ENCODE assay signal across 26 cellular contexts in the genomic region with DNA sequence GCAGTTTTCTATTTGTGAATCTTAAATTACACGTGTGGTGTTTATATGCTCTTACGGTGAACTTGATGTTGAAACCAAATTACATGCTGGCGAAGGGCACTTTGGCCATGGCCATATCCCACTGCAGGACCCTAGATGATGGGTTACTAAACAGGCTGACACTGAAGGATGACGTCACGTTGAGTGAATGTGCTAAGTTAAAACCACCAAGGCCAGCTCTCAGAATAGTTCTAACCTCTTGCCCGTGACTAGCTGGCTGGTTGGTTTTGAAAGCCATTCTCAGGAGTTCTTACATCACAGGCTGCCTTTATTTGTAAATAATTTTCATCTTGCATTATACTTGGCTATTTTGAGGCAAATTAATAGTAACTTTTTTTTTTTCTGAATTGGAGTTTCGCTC. TPM values are rescaled to one million over a fixed set of nuclear protein-coding genes. Genes with fewer than 3 reads are reported as not detected.
DNase-seq lines count a peak whose midpoint lies in the region; ATAC-seq and TF ChIP-seq lines count a peak whose summit lies in the region.
"Had no signal": no experiment of that assay in that cellular context is flagged by ENCODE, and none has a peak within 500 bp of the region (broad histone marks: within the 10 kb centered on the region; RNA-seq: fewer than 3 reads in every experiment).

No MANE protein-coding gene starts in this region.

- POLR2A ChIA-PET in activated CD4-positive, alpha-beta memory T cell treated with anti-CD3 and anti-CD28 coated beads for 36 hours (lab: Charles Lee), result no interaction called here
- POLR2A ChIA-PET in activated CD4-positive, alpha-beta memory T cell treated with anti-CD3 and anti-CD28 coated beads, Interleukin-2, amount 10 ng/mL, durations not matched to agents 7 days and 5 days (lab: Charles Lee), result interaction anchor here (1.6 kb wide), 1 partner anchor 15 kb away, joined by 3 read pairs; no protein-coding TSS in a partner anchor

- H3K4me3 Mint-ChIP-seq in activated CD4-positive, alpha-beta memory T cell treated with anti-CD3 and anti-CD28 coated beads for 36 hours, result no peak overlapping the region
- no peak overlapping the region for H3K4me3 Mint-ChIP-seq in activated CD4-positive, alpha-beta memory T cell treated with anti-CD3 and anti-CD28 coated beads, Interleukin-2, amount 10 ng/mL, durations not matched to agents 7 days and 5 days
- no peak overlapping the region for H3K4me3 Mint-ChIP-seq in HFFc6
- H3K4me3 Mint-ChIP-seq: dendritic cell treated with granulocyte-macrophage colony-stimulating factor and Interleukin-4, amounts not matched to agents 40 ng/mL and 50 ng/mL, for 4 days; endodermal cell; T-helper 1 cell treated with Interleukin-12 subunit alpha and Interleukin-12 subunit beta and Interleukin-4 antibody, amounts not matched to agents 30 μg/mL and 1 μg/mL, for 36 hours had no signal

- no peaks in the 10 kb centered on the region for H3K9me3 Mint-ChIP-seq in activated CD4-positive, alpha-beta memory T cell treated with anti-CD3 and anti-CD28 coated beads for 36 hours
- H3K9me3 Mint-ChIP-seq in activated CD4-positive, alpha-beta memory T cell treated with anti-CD3 and anti-CD28 coated beads, Interleukin-2, amount 10 ng/mL, durations not matched to agents 7 days and 5 days, result no peaks in the 10 kb centered on the region
- H3K9me3 Mint-ChIP-seq in HFFc6, result no peaks in the 10 kb centered on the region
- H3K9me3 Mint-ChIP-seq: activated naive CD4-positive, alpha-beta T cell treated with anti-CD3 and anti-CD28 coated beads, Interleukin-2, amount 50 U/mL, for 72 hours; dendritic cell treated with granulocyte-macrophage colony-stimulating factor and Interleukin-4, amounts not matched to agents 40 ng/mL and 50 ng/mL, for 4 days; endodermal cell; T-helper 1 cell treated with Interleukin-12 subunit alpha and Interleukin-12 subunit beta and Interleukin-4 antibody, amounts not matched to agents 30 μg/mL and 1 μg/mL, for 36 hours had no signal

- TF ChIP-seq CTCF in HFFc6 (IDR thresholded peaks at IDR 0.05) (no peak), spleen (IDR thresholded peaks at IDR 0.05 in 8 of 11, conservative IDR thresholded peaks at IDR 0.05 in 3 of 11) (no peak), esophagus squamous epithelium (IDR thresholded peaks at IDR 0.05) (no peak)

- DNase-seq in activated CD4-positive, alpha-beta memory T cell treated with anti-CD3 and anti-CD28 coated beads for 36 hours, result no peak
- DNase-seq in activated CD4-positive, alpha-beta memory T cell treated with anti-CD3 and anti-CD28 coated beads, Interleukin-2, amount 10 ng/mL, durations not matched to agents 7 days and 5 days, result no peak
- DNase-seq in HFFc6, result no peak
- peak; percentile 80 for DNase-seq in amniotic epithelial cell (ENCODE audit: low read depth)
- DNase-seq in spleen, result no peak
- DNase-seq in T-helper 1 cell, result no peak
- no peak for DNase-seq in esophagus squamous epithelium (lab: John Stamatoyannopoulos, UW)
- DNase-seq: activated CD4-positive, CD25-positive, alpha-beta regulatory T cell treated with anti-CD3 and anti-CD28 coated beads, Interleukin-2, amount 50 U/mL, for 72 hours; DMS53; endodermal cell; foreskin keratinocyte; heart left ventricle; kidney glomerular epithelial cell; NCI-H1417; NCI-H345; NCI-H748 treated with DMSO at 0.1 percent for 48 hours; psoas muscle; sigmoid colon; stimulated activated CD4-positive, alpha-beta T cell treated with anti-CD3 and anti-CD28 coated beads, Interleukin-15, amount 100 ng/mL, for 24 hours; tibial artery had no signal

- H3K4me3 ChIP-seq in spleen, result no peak overlapping the region
- no peak overlapping the region for H3K4me3 ChIP-seq in esophagus squamous epithelium
- H3K4me3 ChIP-seq: heart left ventricle, psoas muscle, sigmoid colon, SK-N-MC, tibial artery had no signal

- H3K4me1 ChIP-seq in spleen (peaks cover 0 to 27% (median 5%) of the 10 kb centered on the region in 6 donors), esophagus squamous epithelium (no peaks in the 10 kb centered on the region)
- H3K4me1 ChIP-seq: foreskin keratinocyte, psoas muscle, sigmoid colon, tibial artery had no signal

- no peak for TF ChIP-seq POLR2A in spleen (IDR thresholded peaks at IDR 0.05)
- no peak for TF ChIP-seq POLR2A in esophagus squamous epithelium (IDR thresholded peaks at IDR 0.05)

- H3K27me3 ChIP-seq in spleen (replicated peaks in 1 of 7), result no peaks in the 10 kb centered on the region
- H3K27me3 ChIP-seq in esophagus squamous epithelium, result no peaks in the 10 kb centered on the region
- H3K27me3 ChIP-seq: foreskin keratinocyte, heart left ventricle, sigmoid colon, tibial artery had no signal

- H3K36me3 Mint-ChIP-seq in activated CD4-positive, alpha-beta memory T cell treated with anti-CD3 and anti-CD28 coated beads for 36 hours, result peaks cover 35% of the 10 kb centered on the region
- H3K36me3 Mint-ChIP-seq in activated CD4-positive, alpha-beta memory T cell treated with anti-CD3 and anti-CD28 coated beads, Interleukin-2, amount 10 ng/mL, durations not matched to agents 7 days and 5 days (ENCODE audit: low read depth), result peaks cover 45% of the 10 kb centered on the region
- peaks cover 5% of the 10 kb centered on the region; the same call in 1 of the 2 replicates for H3K36me3 Mint-ChIP-seq in HFFc6 (ENCODE audit: low read depth)

- H3K27me3 Mint-ChIP-seq in activated CD4-positive, alpha-beta memory T cell treated with anti-CD3 and anti-CD28 coated beads for 36 hours, result no peaks in the 10 kb centered on the region
- H3K27me3 Mint-ChIP-seq in activated CD4-positive, alpha-beta memory T cell treated with anti-CD3 and anti-CD28 coated beads, Interleukin-2, amount 10 ng/mL, durations not matched to agents 7 days and 5 days, result no peaks in the 10 kb centered on the region
- H3K27me3 Mint-ChIP-seq in HFFc6 (ENCODE audit: insufficient read depth), result no peaks in the 10 kb centered on the region
- H3K27me3 Mint-ChIP-seq: dendritic cell treated with granulocyte-macrophage colony-stimulating factor and Interleukin-4, amounts not matched to agents 40 ng/mL and 50 ng/mL, for 4 days had no signal

- peaks cover 0 to 29% (median 0%) of the 10 kb centered on the region in 6 donors for H3K36me3 ChIP-seq in spleen
- peaks cover 0 to 22% (median 0%) of the 10 kb centered on the region in 3 donors for H3K36me3 ChIP-seq in esophagus squamous epithelium

- CTCF ChIA-PET in activated CD4-positive, alpha-beta memory T cell treated with anti-CD3 and anti-CD28 coated beads for 36 hours (lab: Charles Lee), result interaction anchor here (0.7 kb wide), 1 partner anchor 601 kb away, joined by 4 read pairs; no protein-coding TSS in a partner anchor
- CTCF ChIA-PET in activated CD4-positive, alpha-beta memory T cell treated with anti-CD3 and anti-CD28 coated beads, Interleukin-2, amount 10 ng/mL, durations not matched to agents 7 days and 5 days (lab: Charles Lee), result no interaction called here

- WGBS in spleen, 5 donors, result 49 to 79% (median 72%) methylated on average over 7 of the region's 7 CpGs
- 65 to 76% methylated on average over 5 to 7 of the region's 7 CpGs for WGBS in esophagus squamous epithelium, 2 donors

- H3K27ac ChIP-seq in spleen, result peak overlapping the region in 5 of 8 donors; percentile 32 to 90 (median 47)
- H3K27ac ChIP-seq in esophagus squamous epithelium, result no peak overlapping the region
- H3K27ac ChIP-seq: foreskin keratinocyte, heart left ventricle, psoas muscle, sigmoid colon, SK-N-MC, tibial artery had no signal

- H3K9me3 ChIP-seq in spleen (no peaks in the 10 kb centered on the region), esophagus squamous epithelium (no peaks in the 10 kb centered on the region)
- H3K9me3 ChIP-seq: heart left ventricle, psoas muscle, sigmoid colon, tibial artery had no signal

- intact Hi-C loops in activated CD4-positive, alpha-beta memory T cell treated with anti-CD3 and anti-CD28 coated beads for 36 hours (cut with micrococcal nuclease), result loop anchor here (2.0 kb wide), 1 partner anchor 70 kb away; no protein-coding TSS in a partner anchor
- intact Hi-C loops in spleen (cut with DNase I; ENCODE audit: low total_unique reads) (no loop called here), esophagus squamous epithelium (cut with DNase I) (no loop called here)

- peak overlapping the region; percentile 42 for H3K27ac Mint-ChIP-seq in activated CD4-positive, alpha-beta memory T cell treated with anti-CD3 and anti-CD28 coated beads for 36 hours
- no peak overlapping the region for H3K27ac Mint-ChIP-seq in activated CD4-positive, alpha-beta memory T cell treated with anti-CD3 and anti-CD28 coated beads, Interleukin-2, amount 10 ng/mL, durations not matched to agents 7 days and 5 days
- peak overlapping the region; percentile 54 for H3K27ac Mint-ChIP-seq in HFFc6
- H3K27ac Mint-ChIP-seq: dendritic cell treated with granulocyte-macrophage colony-stimulating factor and Interleukin-4, amounts not matched to agents 40 ng/mL and 50 ng/mL, for 4 days; endodermal cell; T-helper 1 cell treated with Interleukin-12 subunit alpha and Interleukin-12 subunit beta and Interleukin-4 antibody, amounts not matched to agents 30 μg/mL and 1 μg/mL, for 36 hours had no signal

- peaks cover 33% of the 10 kb centered on the region for H3K4me1 Mint-ChIP-seq in activated CD4-positive, alpha-beta memory T cell treated with anti-CD3 and anti-CD28 coated beads for 36 hours (ENCODE audit: low read depth)
- H3K4me1 Mint-ChIP-seq in activated CD4-positive, alpha-beta memory T cell treated with anti-CD3 and anti-CD28 coated beads, Interleukin-2, amount 10 ng/mL, durations not matched to agents 7 days and 5 days, result peaks cover 21% of the 10 kb centered on the region
- H3K4me1 Mint-ChIP-seq in HFFc6 (ENCODE audit: low read depth), result peaks cover 13% of the 10 kb centered on the region
- H3K4me1 Mint-ChIP-seq: endodermal cell had no signal

- ATAC-seq in HG02981 (IDR thresholded peaks at IDR 0.05; ENCODE audit: unreplicated experiment), result no peak
- ATAC-seq: esophagus mucosa, foreskin keratinocyte, heart left ventricle, psoas muscle had no signal

RNA-seq across cellular contexts. Expression of gene PHEX, which starts 41.3 kb away (rescaled TPM):
- 1 to 10 TPM; 2.1 to 3.2 TPM for total RNA-seq in activated CD4-positive, alpha-beta memory T cell treated with anti-CD3 and anti-CD28 coated beads for 36 hours
- total RNA-seq in activated CD4-positive, alpha-beta memory T cell treated with anti-CD3 and anti-CD28 coated beads, Interleukin-2, amount 10 ng/mL, durations not matched to agents 7 days and 5 days, result under 1 TPM; 0.10 to 0.23 TPM
- total RNA-seq in HFFc6 (2021; fragmentation: NEBNext Ultra II Directional; extraction: Animal tissue kit (Norgen Biotek cat#: 25700)), result under 1 TPM; 0.05 to 0.10 (median 0.07) TPM
- 1 to 10 TPM in 1 of 7 donors, under 1 TPM in 6; 0.33 to 1.5 (median 0.63) TPM for total RNA-seq in spleen
- under 1 TPM; 0.13 to 0.46 (median 0.23) TPM for polyA plus RNA-seq in spleen
- under 1 TPM; 0.04 to 0.73 (median 0.31) TPM for total RNA-seq in esophagus squamous epithelium

RNA-seq across cellular contexts. Expression of gene SMS, which starts 50.3 kb away (rescaled TPM):
- 100 to 1,000 TPM; 119 to 120 TPM for total RNA-seq in activated CD4-positive, alpha-beta memory T cell treated with anti-CD3 and anti-CD28 coated beads for 36 hours
- 10 to 100 TPM; 73.9 TPM for total RNA-seq in activated CD4-positive, alpha-beta memory T cell treated with anti-CD3 and anti-CD28 coated beads, Interleukin-2, amount 10 ng/mL, durations not matched to agents 7 days and 5 days
- total RNA-seq in HFFc6 (2021; fragmentation: NEBNext Ultra II Directional; extraction: Animal tissue kit (Norgen Biotek cat#: 25700)), result 100 to 1,000 TPM; 141 to 208 (median 196) TPM
- total RNA-seq in spleen, result 10 to 100 TPM; 36.4 to 49.1 (median 43.0) TPM
- polyA plus RNA-seq in spleen, result 10 to 100 TPM; 30.6 to 56.7 (median 41.6) TPM
- 10 to 100 TPM; 19.0 to 46.7 (median 31.3) TPM for total RNA-seq in esophagus squamous epithelium

Comparison
In these comparisons a context has a peak if more than half of its experiments do, and no peak if none do; other contexts are left out.
1. H3K27ac ChIP-seq: peak in spleen (5 of 8); none in esophagus squamous epithelium (0 of 4).